Comparison of ENCODE assay signal across 8 cellular contexts in the genomic region with DNA sequence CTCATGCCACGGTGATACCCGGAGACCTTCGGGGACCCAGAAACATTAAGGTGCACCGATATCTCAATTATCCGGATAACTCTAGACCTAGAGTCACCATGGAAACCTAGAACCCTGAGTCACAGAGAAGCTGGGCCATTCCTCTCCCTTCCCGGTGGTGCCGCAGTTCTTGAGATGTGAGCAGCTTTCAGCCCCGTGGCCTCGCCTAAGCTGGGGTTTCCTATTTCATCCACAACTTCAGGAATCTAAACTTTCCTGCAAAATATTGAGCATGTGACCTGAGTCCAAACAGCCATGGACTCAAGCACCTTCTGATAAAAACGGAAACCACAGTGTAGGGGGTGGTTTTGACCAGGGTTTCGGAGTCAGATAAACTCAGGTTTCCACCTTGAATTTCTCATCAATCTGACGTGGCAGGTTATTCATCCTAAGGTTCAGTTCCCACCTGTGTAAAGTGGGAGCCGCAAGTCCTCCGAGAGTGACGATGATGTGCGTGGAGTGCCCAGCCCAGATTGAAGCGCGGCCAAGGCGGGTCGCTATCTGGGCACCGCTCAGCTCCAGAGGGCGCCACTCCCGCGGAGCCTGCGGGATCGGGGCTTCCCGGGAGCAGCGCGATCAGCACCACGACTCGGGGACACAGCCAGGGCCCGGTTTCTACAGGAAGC. TPM values are rescaled to one million over a fixed set of nuclear protein-coding genes. Genes with fewer than 3 reads are reported as not detected.
A peak's percentile ranks its signal among the peaks of the same experiment; 100 is the strongest.
DNase-seq lines count a peak whose midpoint lies in the region; ATAC-seq, FAIRE-seq and TF ChIP-seq lines count a peak whose summit lies in the region.

No MANE protein-coding gene starts in this region.

- H3K9me2 ChIP-seq in OCI-LY7 (ENCODE audit: insufficient read depth, low read length), result no peaks in the 10 kb centered on the region

- peak; percentile 71 for TF ChIP-seq CTCF in OCI-LY7 (conservative IDR thresholded peaks at IDR 0.05; ENCODE audit: low read length)
- TF ChIP-seq CTCF in heart right ventricle (IDR thresholded peaks at IDR 0.05), result peak; percentile 33 to 83 (median 61)
- TF ChIP-seq CTCF in pancreas (IDR thresholded peaks at IDR 0.05), result peak in 3 of 4 donors; percentile 16 to 41 (median 19)

- peak overlapping the region; percentile 88 for H3K9ac ChIP-seq in adipocyte (ENCODE audit: low read length)

- no TSS peak for BruUV-seq in OCI-LY7 (replicated peaks; lab: Mats Ljungman, UMichigan)

- H3K4me3 ChIP-seq in OCI-LY7 (ENCODE audit: low read depth, low read length, poor library complexity, severe bottlenecking) (peak overlapping the region; percentile 88), adipocyte (ENCODE audit: low read length) (peak overlapping the region; percentile 90), heart right ventricle (peak overlapping the region; percentile 68 to 100 (median 92)), pancreas (peak overlapping the region; percentile 23 to 87 (median 66))

- FAIRE-seq in pancreas (lab: Jason Lieb, UNC), result no peak

- H3K4me1 ChIP-seq in OCI-LY7 (ENCODE audit: insufficient read depth, low read length, poor library complexity, severe bottlenecking), result peaks cover 39% of the 10 kb centered on the region
- peaks cover 19% of the 10 kb centered on the region for H3K4me1 ChIP-seq in adipocyte (ENCODE audit: control insufficient read depth, insufficient read depth, low read length)
- peaks cover 0 to 31% (median 12%) of the 10 kb centered on the region in 9 donors for H3K4me1 ChIP-seq in heart right ventricle
- no peaks in the 10 kb centered on the region for H3K4me1 ChIP-seq in pancreas

- intact Hi-C loops in OCI-LY7 (cut with micrococcal nuclease; ENCODE audit: unreplicated experiment) (loop anchor here (1.0 to 5.0 kb wide), 4 partner anchors 37 to 212 kb away; no protein-coding TSS in a partner anchor), heart right ventricle (cut with DNase I) (loop anchor here (1.0 to 10.0 kb wide), 29 partner anchors 37 to 328 kb away; partner anchors contain the start of gene ERG (in 1 of the 10)), pancreas (cut with DNase I) (loop anchor here in 1 of 3 donors (10.0 kb wide), 1 partner anchor 70 kb away; no protein-coding TSS in a partner anchor)

- DNase-seq in NOMO-1 (lab: John Stamatoyannopoulos, UW; ENCODE audit: unreplicated experiment in 2 of 2), result peak; percentile 24 to 42
- no peak for DNase-seq in NOMO-1 treated with dmso at 0.1 percent for 144 hours (lab: John Stamatoyannopoulos, UW; ENCODE audit: unreplicated experiment)
- no peak for DNase-seq in OCI-LY7 (ENCODE audit: low spot score)
- peak; percentile 51 for DNase-seq in adipocyte (ENCODE audit: low read depth)
- peak; percentile 78 to 83 for DNase-seq in heart right ventricle
- peak; percentile 64 to 87 (median 76) for DNase-seq in pancreas
- no peak for DNase-seq in GOT3 (lab: John Stamatoyannopoulos, UW)

- peaks cover 34% of the 10 kb centered on the region for H3K79me2 ChIP-seq in OCI-LY7 (ENCODE audit: insufficient read depth, low read depth, low read length)

- H3K9me3 ChIP-seq in OCI-LY7 (ENCODE audit: low read length), result 0 out of 2 replicates have a peak, but pooled peaks cover 3% of the 10 kb centered on the region
- no peaks in the 10 kb centered on the region for H3K9me3 ChIP-seq in adipocyte (ENCODE audit: control insufficient read depth, low read length)
- no peaks in the 10 kb centered on the region for H3K9me3 ChIP-seq in heart right ventricle
- H3K9me3 ChIP-seq in pancreas, result no peaks in the 10 kb centered on the region

- peak overlapping the region; percentile 88 for H3K4me2 ChIP-seq in OCI-LY7 (ENCODE audit: low read length)

- H3K27me3 ChIP-seq in adipocyte (replicated peaks; ENCODE audit: control insufficient read depth, insufficient read depth, low read length) (no peaks in the 10 kb centered on the region), heart right ventricle (no peaks in the 10 kb centered on the region), pancreas (no peaks in the 10 kb centered on the region)

- H3K36me3 ChIP-seq in OCI-LY7 (ENCODE audit: insufficient read depth, low read length) (peaks cover 17% of the 10 kb centered on the region), adipocyte (ENCODE audit: control insufficient read depth, insufficient read depth, low read length, severe bottlenecking) (no peaks in the 10 kb centered on the region), heart right ventricle (peaks cover 0 to 20% (median 0%) of the 10 kb centered on the region in 9 donors), pancreas (no peaks in the 10 kb centered on the region)

- CTCF ChIA-PET in OCI-LY7 (lab: Charles Lee; ENCODE audit: unreplicated experiment), result no interaction called here

- POLR2A ChIA-PET in OCI-LY7 (lab: Charles Lee), result interaction anchor here (2.5 kb wide), 1 partner anchor 18 kb away, joined by 8 read pairs; no protein-coding TSS in a partner anchor

- H3K27ac ChIP-seq in OCI-LY7 (ENCODE audit: low read depth, low read length, poor library complexity, severe bottlenecking) (no peak overlapping the region), heart right ventricle (peak overlapping the region; percentile 91 to 99 (median 98)), pancreas (peak overlapping the region; percentile 56 to 90 (median 87))

- H2AFZ ChIP-seq in OCI-LY7 (ENCODE audit: low read length), result peak overlapping the region; percentile 80

- 32 to 33% methylated on average over 32 of the region's 32 CpGs for WGBS in heart right ventricle, 2 donors
- 19 to 20% methylated on average over 32 of the region's 32 CpGs for WGBS in pancreas, 2 donors

- H4K20me1 ChIP-seq in OCI-LY7 (ENCODE audit: insufficient read depth, low read length), result 0 out of 2 replicates have a peak, but pooled peaks cover 4% of the 10 kb centered on the region

- ATAC-seq in HG03342 (IDR thresholded peaks at IDR 0.05; ENCODE audit: unreplicated experiment), result peak; percentile 19
- peak; percentile 54 to 87 (median 78) for ATAC-seq in heart right ventricle
- ATAC-seq in pancreas, result peak; percentile 65 to 83 (median 74)

RNA-seq across cellular contexts. Expression of gene ETS2, which starts 1.0 kb away (rescaled TPM):
- total RNA-seq in OCI-LY7 (2014; rRNA removed; shearing (Covaris generic)), result 9.8 and 10.3 TPM in 2 replicates
- total RNA-seq in OCI-LY7 (2022) (23.1 and 24.1 TPM in 2 replicates), heart right ventricle (10 to 100 TPM; 27.5 to 81.5 (median 46.5) TPM), pancreas (10 to 100 TPM; 11.6 to 30.0 (median 17.9) TPM)
- polyA plus RNA-seq in heart right ventricle (10 to 100 TPM; 26.2 to 33.9 TPM), pancreas (10 to 100 TPM; 10.6 to 26.3 TPM)

Comparison
In these comparisons a context has a peak if more than half of its experiments do, and no peak if none do; other contexts are left out.
1. DNase-seq: peak in NOMO-1 (2 of 2), adipocyte (single experiment), heart right ventricle (2 of 2) and pancreas (6 of 6); none in NOMO-1 treated with dmso at 0.1 percent for 144 hours (single experiment), OCI-LY7 (single experiment) and GOT3 (single experiment).
2. ATAC-seq: peak in every context shown above with its lines; median percentile 78 in heart right ventricle; 74 in pancreas; 19 in HG03342.
3. CTCF ChIP-seq: peak in every context shown above with its lines; median percentile 71 in OCI-LY7; 61 in heart right ventricle; 19 in pancreas.
4. Peak in every context shown above with its lines, with median percentiles within 50 percentile points of each other: H3K4me3 ChIP-seq.